ENCODE assay signal across 8 cellular contexts in genomic region chr2:39119732-39120520, GRCh38. TPM values are rescaled to one million over a fixed set of nuclear protein-coding genes. Genes with fewer than 3 reads are reported as not detected.
DNase-seq lines count a peak whose midpoint lies in the region; ATAC-seq, FAIRE-seq and TF ChIP-seq lines count a peak whose summit lies in the region.

No MANE protein-coding gene starts in this region.

- H3K4me2 ChIP-seq in HCT116 (ENCODE audit: low read length) (peak overlapping the region; percentile 94), keratinocyte (ENCODE audit: control insufficient read depth, extremely low read depth, insufficient read depth, low read depth, low read length) (peak overlapping the region; percentile 88)

- peaks cover 19 to 38% of the 10 kb centered on the region in 2 experiments for H3K4me1 ChIP-seq in HCT116 (ENCODE audit: control insufficient read depth in 1 of 2, insufficient read depth in 2 of 2, low read length in 2 of 2)
- H3K4me1 ChIP-seq in keratinocyte (ENCODE audit: control insufficient read depth, extremely low read depth, insufficient read depth, low read length), result peaks cover 23% of the 10 kb centered on the region

- peak; percentile 19; the same call in 1 of the 2 replicates for TF ChIP-seq RAD21 in HCT116 (IDR thresholded peaks at IDR 0.05; ENCODE audit: low read depth)

- H3K36me3 ChIP-seq in HCT116 (ENCODE audit: control insufficient read depth in 1 of 2, insufficient read depth in 2 of 2, low read length in 2 of 2) (no peaks in the 10 kb centered on the region), keratinocyte (ENCODE audit: control insufficient read depth in 2 of 2, extremely low read depth in 1 of 2, insufficient read depth in 2 of 2, low read length in 2 of 2) (no peaks in the 10 kb centered on the region)

- peaks cover 16% of the 10 kb centered on the region for H3K36me3 Mint-ChIP-seq in WTC11

- peak overlapping the region; percentile 81 for H3K4me3 Mint-ChIP-seq in WTC11

- BruUV-seq in HCT116 (replicated peaks; lab: Mats Ljungman, UMichigan), result no TSS peak

- CTCF ChIA-PET in HCT116 (lab: Charles Lee), result interaction anchor here (1.5 kb wide), 1 partner anchor 173 kb away, joined by 4 read pairs; no protein-coding TSS in a partner anchor
- CTCF ChIA-PET in WTC11 (lab: Charles Lee), result interaction anchor here (0.6 to 2.1 kb wide), 9 partner anchors 11 to 172 kb away, joined by 3 to 21 read pairs (median 4); no protein-coding TSS in a partner anchor

- intact Hi-C loops in HCT116 (cut with micrococcal nuclease), result loop anchor here (5.0 kb wide), 1 partner anchor 107 kb away; no protein-coding TSS in a partner anchor

- H3K4me3 ChIP-seq in HCT116 (replicated peaks in 1 of 2; ENCODE audit: low read depth in 1 of 2, low read length in 2 of 2), result peak overlapping the region; percentile 76 to 81
- peak overlapping the region; percentile 64 to 83 (median 79) for H3K4me3 ChIP-seq in keratinocyte (ENCODE audit: control insufficient read depth in 2 of 3, extremely low read depth in 1 of 3, insufficient read depth in 2 of 3, low read depth in 1 of 3, low read length in 3 of 3)

- RAD21 ChIA-PET in HCT116 (lab: Charles Lee; ENCODE audit: low non-redundant PET in 1 of 2, low total read pairs in 2 of 2, uncharacterized antibody in 2 of 2, unreplicated experiment in 2 of 2), result no interaction called here

- DNase-seq in DMS53 (lab: John Stamatoyannopoulos, UW), result peak; percentile 65
- DNase-seq in DMS53 treated with DMSO at 0.1 percent for 48 hours (lab: John Stamatoyannopoulos, UW; ENCODE audit: unreplicated experiment), result no peak
- DNase-seq in HCT116 (ENCODE audit: low read depth, low spot score), result no peak
- DNase-seq in M059J (ENCODE audit: low read depth), result peak; percentile 70
- peak; percentile 62 for DNase-seq in WTC11 (ENCODE audit: low spot score)
- DNase-seq in central memory CD4-positive, alpha-beta T cell, result peak; percentile 54
- DNase-seq in keratinocyte (ENCODE audit: low read depth, low spot score), result no peak
- DNase-seq in stimulated activated CD4-positive, alpha-beta T cell treated with anti-CD3 and anti-CD28 coated beads, Interleukin-12 subunit alpha, Interleukin-12 subunit beta, amount 100 ng/mL, for 4 hours, result peak; percentile 56

- POLR2A ChIA-PET in HCT116 (lab: Charles Lee), result interaction anchor here (1.5 kb wide), 1 partner anchor 15 kb away, joined by 4 read pairs; no protein-coding TSS in a partner anchor
- POLR2A ChIA-PET in WTC11 (lab: Charles Lee), result interaction anchor here (0.5 to 2.1 kb wide), 7 partner anchors 13 to 370 kb away, joined by 3 to 9 read pairs (median 4); partner anchors contain the start of genes DHX57, MORN2 and SRSF7

- H4K20me1 ChIP-seq in HCT116 (ENCODE audit: insufficient read depth) (no peaks in the 10 kb centered on the region), keratinocyte (ENCODE audit: control insufficient read depth, extremely low read depth, insufficient read depth, low read length) (no peaks in the 10 kb centered on the region)

- no peak for FAIRE-seq in keratinocyte (lab: Jason Lieb, UNC)

- no peaks in the 10 kb centered on the region for H3K9me2 ChIP-seq in HCT116 (ENCODE audit: insufficient read depth)

- TF ChIP-seq POLR2A in HCT116 (IDR thresholded peaks at IDR 0.05; ENCODE audit: borderline replicate concordance, extremely low read depth, insufficient read depth, insufficient read length), result no peak

- H3K27ac Mint-ChIP-seq in WTC11, result peak overlapping the region; percentile 73

- H3K9me3 ChIP-seq in HCT116 (ENCODE audit: control insufficient read depth in 1 of 2, insufficient read depth in 1 of 2, low read depth in 1 of 2, low read length in 2 of 2), result no peaks in the 10 kb centered on the region
- H3K9me3 ChIP-seq in keratinocyte (ENCODE audit: control insufficient read depth, low read depth, low read length), result no peaks in the 10 kb centered on the region

- peaks cover 7% of the 10 kb centered on the region; the same call in 1 of the 2 replicates for H3K9me3 Mint-ChIP-seq in WTC11

- peak; percentile 47 for ATAC-seq in HCT116
- peak; percentile 8 for ATAC-seq in WTC11

- H3K79me2 ChIP-seq in HCT116 (ENCODE audit: insufficient read depth, low read length) (peaks cover 54% of the 10 kb centered on the region), keratinocyte (ENCODE audit: control insufficient read depth, insufficient read depth, low read length) (peaks cover 53% of the 10 kb centered on the region)

- H3K4me1 Mint-ChIP-seq in WTC11, result peaks cover 42% of the 10 kb centered on the region

- no peaks in the 10 kb centered on the region for H3K27me3 Mint-ChIP-seq in WTC11 (ENCODE audit: low read depth)

- TF ChIP-seq CTCF in HCT116 (IDR thresholded peaks at IDR 0.05 in 2 of 3, conservative IDR thresholded peaks at IDR 0.05 in 1 of 3; ENCODE audit: borderline replicate concordance in 1 of 3, insufficient read depth in 1 of 3, low read depth in 2 of 3, low read length in 2 of 3), result peak in 1 of 3 experiments; percentile 8; a peak in 1 of 6 replicates
- no peak for TF ChIP-seq CTCF in WTC11 (IDR thresholded peaks at IDR 0.05)
- TF ChIP-seq CTCF in keratinocyte (optimal IDR thresholded peaks at IDR 0.05 in 1 of 3, IDR thresholded peaks at IDR 0.05 in 1 of 3, conservative IDR thresholded peaks at IDR 0.05 in 1 of 3; ENCODE audit: extremely low read depth in 1 of 3, insufficient read depth in 2 of 3, low read length in 3 of 3), result peak in 2 of 3 experiments; percentile 27 to 32

- dilution Hi-C loops in keratinocyte (cut with MboI; ENCODE audit: extremely low pct_ligation_motif_present, low sequenced_read_pairs), result no loop called here

- H3K9ac ChIP-seq in HCT116 (ENCODE audit: low read length) (peak overlapping the region; percentile 76), keratinocyte (ENCODE audit: control insufficient read depth, extremely low read depth, insufficient read depth, low read length) (peak overlapping the region; percentile 84)

- no peak overlapping the region for H2AFZ ChIP-seq in HCT116 (ENCODE audit: low read depth, low read length, poor library complexity, severe bottlenecking)
- peak overlapping the region; percentile 32 for H2AFZ ChIP-seq in keratinocyte (ENCODE audit: control insufficient read depth, low read length)

- H3K9me1 ChIP-seq in keratinocyte (ENCODE audit: control insufficient read depth, extremely low read depth, insufficient read depth, low read length), result no peaks in the 10 kb centered on the region

- peak overlapping the region; percentile 91 for H3K27ac ChIP-seq in HCT116 (ENCODE audit: low read depth, low read length)
- H3K27ac ChIP-seq in keratinocyte (ENCODE audit: control insufficient read depth, insufficient read depth, low read length), result peak overlapping the region; percentile 83

- H3K27me3 ChIP-seq in HCT116 (ENCODE audit: insufficient read depth, low read length), result no peaks in the 10 kb centered on the region
- no peaks in the 10 kb centered on the region for H3K27me3 ChIP-seq in keratinocyte (ENCODE audit: control insufficient read depth, extremely low read depth, insufficient read depth, low read length)

TF ChIP-seq in HCT116, 20 proteins besides CTCF, POLR2A, EP300 and RAD21 (continues in another document):
- no peak for TF ChIP-seq CBX3 (IDR thresholded peaks at IDR 0.05; ENCODE audit: low read depth)

TF ChIP-seq in WTC11, 78 proteins besides CTCF, POLR2A, EP300 and RAD21 (continues in another document):
- TF ChIP-seq HMGXB4 (CRISPR knock-in tag; IDR thresholded peaks at IDR 0.05) (peak; percentile 45; the same call in 1 of the 2 replicates), ZNF423 (CRISPR knock-in tag; IDR thresholded peaks at IDR 0.05) (peak; percentile 39; the same call in 1 of the 2 replicates), ELF4 (CRISPR knock-in tag; IDR thresholded peaks at IDR 0.05; ENCODE audit: low read depth) (no peak), MXD4 (CRISPR knock-in tag; IDR thresholded peaks at IDR 0.05; ENCODE audit: borderline replicate concordance) (no peak), OVOL2 (CRISPR knock-in tag; IDR thresholded peaks at IDR 0.05; ENCODE audit: borderline replicate concordance) (no peak), USF1 (CRISPR knock-in tag; IDR thresholded peaks at IDR 0.05) (peak; percentile 29; the same call in 1 of the 2 replicates), JUN (CRISPR knock-in tag; IDR thresholded peaks at IDR 0.05) (no peak), ESRRA (CRISPR knock-in tag; IDR thresholded peaks at IDR 0.05; ENCODE audit: borderline replicate concordance) (0 out of 2 replicates have a peak, but pooled peaks have one; percentile 10), ZNF232 (CRISPR knock-in tag; IDR thresholded peaks at IDR 0.05) (no peak), ETV6 (CRISPR knock-in tag; IDR thresholded peaks at IDR 0.05) (peak; percentile 44; the same call in 1 of the 2 replicates)

RNA-seq across cellular contexts. Expression of gene SOS1, which starts 0.9 kb away (rescaled TPM):
- total RNA-seq in HCT116 (2021; ENCODE audit: unreplicated experiment), result 19.4 TPM
- 6.3 and 6.6 TPM in 2 replicates for polyA plus RNA-seq in HCT116 (2012)
- total RNA-seq in M059J (2014; rRNA removed; shearing (Covaris generic)), result 6.8 and 11.8 TPM in 2 replicates
- 28.4 to 33.9 TPM (median 28.7 TPM) in 3 replicates for total RNA-seq in WTC11 (2021)
- polyA plus RNA-seq in keratinocyte, result 16.5 to 21.5 TPM (median 17.2 TPM) in 3 replicates
- polyA plus RNA-seq in keratinocyte (2011; ENCODE audit: low read depth), result 25.6 TPM
- 7.6 and 19.7 TPM in 2 replicates for polyA plus RNA-seq in keratinocyte (2011; cell fraction: cytosol; rRNA removed)
- 33.4 and 40.1 TPM in 2 replicates for polyA plus RNA-seq in keratinocyte (2011; cell fraction: nucleus; rRNA removed)
- 9.2 and 12.3 TPM in 2 replicates for polyA plus RNA-seq in keratinocyte (2012; ENCODE audit: low replicate concordance)
- polyA minus RNA-seq in keratinocyte, result 12.7 to 51.7 TPM (median 48.5 TPM) in 3 replicates
- polyA minus RNA-seq in keratinocyte (2011; cell fraction: cytosol; rRNA and poly(A)+ RNA removed), result 17.5 TPM
- 22.8 and 52.8 TPM in 2 replicates for polyA minus RNA-seq in keratinocyte (2011; cell fraction: nucleus; rRNA and poly(A)+ RNA removed)

Comparison
In these comparisons a context has a peak if more than half of its experiments do, and no peak if none do; other contexts are left out.
1. DNase-seq: peak in DMS53 (single experiment), M059J (single experiment), WTC11 (single experiment), central memory CD4-positive, alpha-beta T cell (single experiment) and stimulated activated CD4-positive, alpha-beta T cell treated with anti-CD3 and anti-CD28 coated beads, Interleukin-12 subunit alpha, Interleukin-12 subunit beta, amount 100 ng/mL, for 4 hours (single experiment); none in DMS53 treated with DMSO at 0.1 percent for 48 hours (single experiment), HCT116 (single experiment) and keratinocyte (single experiment).